Comparison of ENCODE assay signal across 18 cellular contexts in genomic region chr12:47899466-47899865, GRCh38. TPM values are rescaled to one million over a fixed set of nuclear protein-coding genes. Genes with fewer than 3 reads are reported as not detected.
"Had no signal": no experiment of that assay in that cellular context is flagged by ENCODE, and none has a peak within 500 bp of the region (broad histone marks: within the 10 kb centered on the region; RNA-seq: fewer than 3 reads in every experiment).

No MANE protein-coding gene starts in this region.

- H3K4me3 ChIP-seq: neural progenitor cell, pancreas, tibial nerve had no signal

- H3K9me3 Mint-ChIP-seq: activated B cell treated with CpG ODN at 0.5 μM for 24 hours; central memory CD8-positive, alpha-beta T cell; naive B cell; neural progenitor cell; stimulated activated memory B cell treated with anti-CD40 and anti-IgM and Interleukin-4, amounts not matched to agents 10 μg/mL and 1 μg/mL and 100 μg/mL, for 72 hours had no signal

- H3K36me3 ChIP-seq: neural progenitor cell, pancreas, tibial nerve had no signal

- H3K9ac ChIP-seq: neural progenitor cell had no signal

- H3K27ac ChIP-seq: foreskin keratinocyte, neural progenitor cell, pancreas had no signal

- H3K36me3 Mint-ChIP-seq: brain, neural progenitor cell had no signal

- ATAC-seq: foreskin keratinocyte; left cardiac atrium; pancreas; stimulated activated memory B cell treated with anti-CD40 and anti-IgM and Interleukin-4, amounts not matched to agents 10 μg/mL and 1 μg/mL and 100 μg/mL, for 72 hours had no signal

- H3K9me3 ChIP-seq: pancreas, tibial nerve had no signal

- H3K27me3 ChIP-seq: foreskin keratinocyte, pancreas had no signal

- H3K27ac Mint-ChIP-seq: activated B cell treated with CpG ODN at 0.5 μM for 24 hours; activated naive CD8-positive, alpha-beta T cell; brain; neural progenitor cell; stimulated activated memory B cell treated with anti-CD40 and anti-IgM and Interleukin-4, amounts not matched to agents 10 μg/mL and 1 μg/mL and 100 μg/mL, for 72 hours had no signal

- DNase-seq: activated B cell treated with CpG ODN at 0.5 μM for 24 hours; activated CD4-positive, alpha-beta T cell treated with anti-CD3 and anti-CD28 coated beads for 48 hours; activated effector memory CD4-positive, alpha-beta T cell treated with anti-CD3 and anti-CD28 coated beads, Interleukin-2, amount 50 U/mL, for 16 hours; activated T-cell treated with anti-CD3 and anti-CD28 coated beads for 4 hours; cortex of kidney; effector CD8-positive, alpha-beta T cell; foreskin keratinocyte; glutamatergic neuron; left cardiac atrium; naive B cell; pancreas had no signal

- H3K4me3 Mint-ChIP-seq: activated B cell treated with CpG ODN at 0.5 μM for 24 hours; activated naive CD8-positive, alpha-beta T cell; brain; central memory CD8-positive, alpha-beta T cell; neural progenitor cell; stimulated activated memory B cell treated with anti-CD40 and anti-IgM and Interleukin-4, amounts not matched to agents 10 μg/mL and 1 μg/mL and 100 μg/mL, for 72 hours had no signal

RNA-seq across cellular contexts. Expression of gene VDR, which starts 5.3 kb away (rescaled TPM):
- total RNA-seq: lung microvascular endothelial cell had no signal
